ENCODE assay signal across 17 cellular contexts in genomic region chr16:49757744-49758069, GRCh38.
"Had no signal": no experiment of that assay in that cellular context is flagged by ENCODE, and none has a peak within 500 bp of the region (broad histone marks: within the 10 kb centered on the region; RNA-seq: fewer than 3 reads in every experiment).

No MANE protein-coding gene starts in this region.

- H3K27ac Mint-ChIP-seq: activated T-helper 2 cell treated with anti-CD3 and anti-CD28 coated beads, Interferon-gamma antibody, Interleukin-2, Interleukin-4, amounts not matched to agents 10 μg/mL and 5 μg/mL and 100 μg/mL, durations not matched to agents 14 hours and 24 hours and 36 hours; immature natural killer cell; T-helper 1 cell treated with Interleukin-12 subunit alpha and Interleukin-12 subunit beta and Interleukin-4 antibody, amounts not matched to agents 30 μg/mL and 1 μg/mL, for 36 hours had no signal

- H3K4me3 ChIP-seq: lower lobe of right lung, sigmoid colon, upper lobe of left lung had no signal

- H3K9me3 ChIP-seq: lower lobe of right lung, sigmoid colon, upper lobe of left lung had no signal

- ATAC-seq: esophagus mucosa, lower lobe of right lung had no signal

- H3K36me3 Mint-ChIP-seq: brain, immature natural killer cell, naive B cell had no signal

- H3K27me3 ChIP-seq: sigmoid colon, upper lobe of left lung had no signal

- H3K27ac ChIP-seq: lower lobe of right lung, sigmoid colon, upper lobe of left lung had no signal

- DNase-seq: activated CD4-positive, alpha-beta T cell treated with anti-CD3 and anti-CD28 coated beads, Interleukin-2, amount 50 U/mL, for 1 hour; activated naive CD4-positive, alpha-beta T cell treated with anti-CD3 and anti-CD28 coated beads, Interleukin-2, amount 50 U/mL, for 16 hours; activated T-cell treated with anti-CD3 and anti-CD28 coated beads for 4 hours; cerebellar nuclear complex; hippocampal formation; immature natural killer cell; lower lobe of right lung; naive B cell; sigmoid colon; stimulated activated CD4-positive, alpha-beta T cell treated with anti-CD3 and anti-CD28 coated beads, Interleukin-2, amount 100 ng/mL, for 24 hours; stimulated activated naive CD4-positive, alpha-beta T cell; substantia nigra; upper lobe of left lung had no signal

- H3K4me3 Mint-ChIP-seq: immature natural killer cell; naive B cell; T-helper 1 cell treated with Interleukin-12 subunit alpha and Interleukin-12 subunit beta and Interleukin-4 antibody, amounts not matched to agents 30 μg/mL and 1 μg/mL, for 36 hours had no signal

- H3K36me3 ChIP-seq: lower lobe of right lung, sigmoid colon, upper lobe of left lung had no signal

- H3K9me3 Mint-ChIP-seq: activated T-helper 2 cell treated with anti-CD3 and anti-CD28 coated beads, Interferon-gamma antibody, Interleukin-2, Interleukin-4, amounts not matched to agents 10 μg/mL and 5 μg/mL and 100 μg/mL, durations not matched to agents 14 hours and 24 hours and 36 hours; brain; naive B cell; T-helper 1 cell treated with Interleukin-12 subunit alpha and Interleukin-12 subunit beta and Interleukin-4 antibody, amounts not matched to agents 30 μg/mL and 1 μg/mL, for 36 hours had no signal
